In the genomic region with DNA sequence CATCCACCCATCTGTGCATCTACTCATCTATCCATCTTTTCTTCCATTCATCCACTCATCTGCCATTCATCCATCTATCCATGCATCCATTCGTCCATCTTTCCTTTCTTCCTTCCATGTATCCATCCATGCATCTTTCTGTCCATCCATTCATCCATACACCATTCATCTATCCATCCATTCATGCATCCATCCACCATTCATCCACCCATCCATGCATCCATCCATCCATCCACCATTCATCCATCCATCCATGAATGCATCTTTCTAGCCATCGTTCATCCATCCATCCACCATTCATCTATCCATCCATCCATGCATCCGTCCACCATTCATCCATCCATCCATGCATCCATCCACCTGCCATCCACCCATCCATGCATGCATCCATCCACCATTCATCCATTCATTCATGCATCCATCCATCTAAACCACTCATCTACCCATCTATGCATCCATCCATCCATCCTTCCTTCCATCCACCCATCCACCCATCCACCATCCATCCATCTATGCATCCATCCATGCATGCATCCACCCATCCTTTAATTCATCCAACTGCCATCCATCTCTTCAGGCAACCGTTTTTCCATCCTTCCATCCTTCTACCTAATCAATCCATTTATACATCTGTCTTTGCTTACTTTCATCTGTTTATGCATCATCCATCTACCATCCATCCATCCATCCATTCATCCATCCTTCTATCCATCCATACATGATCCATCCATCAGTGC, we compare ENCODE assay signal across 17 cellular contexts.
DNase-seq lines count a peak whose midpoint lies in the region; ATAC-seq, FAIRE-seq and TF ChIP-seq lines count a peak whose summit lies in the region.
"Had no signal": no experiment of that assay in that cellular context is flagged by ENCODE, and none has a peak within 500 bp of the region (broad histone marks: within the 10 kb centered on the region; RNA-seq: fewer than 3 reads in every experiment).

No MANE protein-coding gene starts in this region.

- H3K9me1 ChIP-seq in K562 (ENCODE audit: control insufficient read depth, insufficient read depth, low read length): no peaks in the 10 kb centered on the region

- no peak for TF ChIP-seq RAD21 in K562 (CRISPR knock-in tag; conservative IDR thresholded peaks at IDR 0.05 in 1 of 2, IDR thresholded peaks at IDR 0.05 in 1 of 2)

- TF ChIP-seq CTCF in K562 (IDR thresholded peaks at IDR 0.05 in 2 of 3, conservative IDR thresholded peaks at IDR 0.05 in 1 of 3; ENCODE audit: insufficient read depth in 2 of 3, low read depth in 1 of 3, low read length in 3 of 3) (no peak), osteoblast (IDR thresholded peaks at IDR 0.05; ENCODE audit: extremely low read depth, low read depth, low read length) (no peak)

- peaks cover 0 to 32% of the 10 kb centered on the region in 2 experiments; a peak in 1 of 5 replicates for H3K4me1 ChIP-seq in K562 (replicated peaks in 1 of 2; ENCODE audit: control insufficient read depth in 2 of 2, insufficient read depth in 2 of 2, low read length in 2 of 2)
- no peaks in the 10 kb centered on the region for H3K4me1 ChIP-seq in osteoblast (ENCODE audit: insufficient read depth, low read length)
- H3K4me1 ChIP-seq: HAP-1 had no signal

- no peak overlapping the region for H3K27ac ChIP-seq in K562 (ENCODE audit: extremely low read depth, low read depth, low read length)
- no peak overlapping the region for H3K27ac ChIP-seq in osteoblast (ENCODE audit: low read depth, low read length)

- intact Hi-C loops in K562 (cut with micrococcal nuclease): no loop called here

- H3K9ac ChIP-seq in K562 (ENCODE audit: insufficient read depth in 1 of 2, low read depth in 2 of 2, low read length in 2 of 2): no peak overlapping the region

- H3K4me2 ChIP-seq in K562 (ENCODE audit: insufficient read depth, low read length) (no peak overlapping the region), osteoblast (ENCODE audit: insufficient read depth, low read length) (no peak overlapping the region)
- H3K4me2 ChIP-seq: GM23338 had no signal

- H4K20me1 ChIP-seq in K562 (replicated peaks; ENCODE audit: control insufficient read depth, insufficient read depth, low read length) (0 out of 2 replicates have a peak, but pooled peaks cover 7% of the 10 kb centered on the region), osteoblast (ENCODE audit: insufficient read depth, low read length) (no peaks in the 10 kb centered on the region)

- DNase-seq in HTR-8/SVneo (ENCODE audit: insufficient read length, low spot score) (no peak), K562 (ENCODE audit: extremely low read depth in 1 of 4, low spot score in 3 of 4) (no peak), osteoblast (ENCODE audit: insufficient read length, low spot score, missing footprints) (peak; percentile 39), nucleus accumbens (lab: John Stamatoyannopoulos, UW) (no peak), EL (no peak)
- DNase-seq: C1 segment of cervical spinal cord; Calu3; CD4-positive, alpha-beta memory T cell; COR-L47; DMS53; DMS79 treated with DMSO at 0.1 percent for 48 hours had no signal

- in situ Hi-C loops in K562 (cut with MboI): no loop called here

- CTCF ChIA-PET in K562 (lab: Yijun Ruan, JAX; ENCODE audit: low intra/inter-chr PET ratio): no interaction called here

- H3K4me3 ChIP-seq in K562 (no peak overlapping the region), osteoblast (ENCODE audit: insufficient read depth, low read length) (no peak overlapping the region)
- H3K4me3 ChIP-seq: GM23338, HAP-1 had no signal

- H3K79me2 ChIP-seq in K562 (ENCODE audit: control insufficient read depth, insufficient read depth, low read length) (no peaks in the 10 kb centered on the region), osteoblast (ENCODE audit: insufficient read depth, low read length) (no peaks in the 10 kb centered on the region)

- WGBS in K562 (ENCODE audit: insufficient coverage, low coverage, missing lambda C conversion rate): 0% methylated on average over 4 of the region's 4 CpGs

- no peak for ATAC-seq in K562
- no peak for ATAC-seq in HG02610 (IDR thresholded peaks at IDR 0.05; ENCODE audit: unreplicated experiment)
- ATAC-seq: GM23338 had no signal

- H3K9me3 ChIP-seq in K562 (replicated peaks; ENCODE audit: control insufficient read depth, insufficient read depth, low read depth, low read length) (no peaks in the 10 kb centered on the region), osteoblast (ENCODE audit: low read depth, low read length) (no peaks in the 10 kb centered on the region)
- H3K9me3 ChIP-seq: HAP-1 had no signal

- TF ChIP-seq EP300 in K562 (IDR thresholded peaks at IDR 0.05; ENCODE audit: low read length): no peak

- H3K27me3 ChIP-seq in K562 (ENCODE audit: control insufficient read depth in 2 of 2, insufficient read depth in 2 of 2, low read length in 2 of 2): peaks cover 52 to 80% of the 10 kb centered on the region in 2 experiments; a peak in 4 of 5 replicates
- H3K27me3 ChIP-seq in osteoblast (ENCODE audit: insufficient read depth, low read length): no peaks in the 10 kb centered on the region

- no TSS peak for BruUV-seq in K562 (replicated peaks; lab: Mats Ljungman, UMichigan)

- H2AFZ ChIP-seq in K562 (ENCODE audit: low read depth, low read length): no peak overlapping the region
- no peak overlapping the region for H2AFZ ChIP-seq in osteoblast (ENCODE audit: low read length)
- H2AFZ ChIP-seq: GM23338 had no signal

- no peak for TF ChIP-seq POLR2A in K562 (conservative IDR thresholded peaks at IDR 0.05)

- POLR2A ChIA-PET in K562 (lab: Yijun Ruan, JAX): no interaction called here

- H3K36me3 ChIP-seq in K562 (ENCODE audit: control insufficient read depth, insufficient read depth, low read length) (no peaks in the 10 kb centered on the region), osteoblast (ENCODE audit: insufficient read depth, low read length) (no peaks in the 10 kb centered on the region)
- H3K36me3 ChIP-seq: HAP-1 had no signal

- FAIRE-seq in HTR-8/SVneo (lab: Jason Lieb, UNC) (peak; percentile 89), K562 (lab: Jason Lieb, UNC) (no peak)
- FAIRE-seq: G401.6, GM12892, H54 had no signal

TF ChIP-seq in K562, 482 proteins besides CTCF, POLR2A, EP300 and RAD21 (continues in another document):
- TF ChIP-seq STAT5B (CRISPR knock-in tag; IDR thresholded peaks at IDR 0.05) (no peak), ZNF444 (CRISPR knock-in tag; IDR thresholded peaks at IDR 0.05) (no peak), ZFX (CRISPR knock-in tag; IDR thresholded peaks at IDR 0.05) (no peak), ZNF644 (tag; IDR thresholded peaks at IDR 0.05; ENCODE audit: low read depth) (no peak), OTX1 (CRISPR knock-in tag; IDR thresholded peaks at IDR 0.05) (no peak; the same call in 1 of the 2 replicates), HNRNPK (IDR thresholded peaks at IDR 0.05; ENCODE audit: low read depth, low read length, poor library complexity, severe bottlenecking) (no peak), DNMT1 (IDR thresholded peaks at IDR 0.05) (no peak), XRCC4 (IDR thresholded peaks at IDR 0.05; ENCODE audit: extremely low read depth, insufficient read depth, insufficient read length) (no peak), ZNF551 (CRISPR knock-in tag; IDR thresholded peaks at IDR 0.05) (no peak), ZBTB8A (IDR thresholded peaks at IDR 0.05; ENCODE audit: partially characterized antibody) (no peak), PHB (CRISPR knock-in tag; IDR thresholded peaks at IDR 0.05) (no peak), HNRNPL (IDR thresholded peaks at IDR 0.05; ENCODE audit: low read depth, low read length) (no peak), CBX1 (IDR thresholded peaks at IDR 0.05; ENCODE audit: low read depth) (no peak), NONO (IDR thresholded peaks at IDR 0.05; ENCODE audit: low read depth in 2 of 2, low read length in 1 of 2) (no peak), ELF2 (CRISPR knock-in tag; IDR thresholded peaks at IDR 0.05) (no peak), TEAD2 (tag; IDR thresholded peaks at IDR 0.05) (no peak), PHF8 (IDR thresholded peaks at IDR 0.05; ENCODE audit: borderline replicate concordance, low read length) (no peak)
- TF ChIP-seq, protein P1, sequence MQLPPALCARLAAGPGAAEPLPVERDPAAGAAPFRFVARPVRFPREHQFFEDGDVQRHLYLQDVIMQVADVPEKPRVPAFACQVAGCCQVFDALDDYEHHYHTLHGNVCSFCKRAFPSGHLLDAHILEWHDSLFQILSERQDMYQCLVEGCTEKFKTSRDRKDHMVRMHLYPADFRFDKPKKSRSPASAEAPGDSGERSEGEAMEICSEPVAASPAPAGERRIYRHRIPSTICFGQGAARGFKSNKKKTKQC (CRISPR knock-in tag; IDR thresholded peaks at IDR 0.05): no peak
- TF ChIP-seq, protein P2, sequence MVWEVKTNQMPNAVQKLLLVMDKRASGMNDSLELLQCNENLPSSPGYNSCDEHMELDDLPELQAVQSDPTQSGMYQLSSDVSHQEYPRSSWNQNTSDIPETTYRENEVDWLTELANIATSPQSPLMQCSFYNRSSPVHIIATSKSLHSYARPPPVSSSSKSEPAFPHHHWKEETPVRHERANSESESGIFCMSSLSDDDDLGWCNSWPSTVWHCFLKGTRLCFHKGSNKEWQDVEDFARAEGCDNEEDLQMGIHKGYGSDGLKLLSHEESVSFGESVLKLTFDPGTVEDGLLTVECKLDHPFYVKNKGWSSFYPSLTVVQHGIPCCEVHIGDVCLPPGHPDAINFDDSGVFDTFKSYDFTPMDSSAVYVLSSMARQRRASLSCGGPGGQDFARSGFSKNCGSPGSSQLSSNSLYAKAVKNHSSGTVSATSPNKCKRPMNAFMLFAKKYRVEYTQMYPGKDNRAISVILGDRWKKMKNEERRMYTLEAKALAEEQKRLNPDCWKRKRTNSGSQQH (CRISPR knock-in tag; IDR thresholded peaks at IDR 0.05): 0 out of 2 replicates have a peak, but pooled peaks have one; percentile 16
- TF ChIP-seq, protein P3, sequence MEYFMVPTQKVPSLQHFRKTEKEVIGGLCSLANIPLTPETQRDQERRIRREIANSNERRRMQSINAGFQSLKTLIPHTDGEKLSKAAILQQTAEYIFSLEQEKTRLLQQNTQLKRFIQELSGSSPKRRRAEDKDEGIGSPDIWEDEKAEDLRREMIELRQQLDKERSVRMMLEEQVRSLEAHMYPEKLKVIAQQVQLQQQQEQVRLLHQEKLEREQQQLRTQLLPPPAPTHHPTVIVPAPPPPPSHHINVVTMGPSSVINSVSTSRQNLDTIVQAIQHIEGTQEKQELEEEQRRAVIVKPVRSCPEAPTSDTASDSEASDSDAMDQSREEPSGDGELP (CRISPR knock-in tag; IDR thresholded peaks at IDR 0.05; ENCODE audit: borderline replicate concordance): no peak
- TF ChIP-seq, protein P4, sequence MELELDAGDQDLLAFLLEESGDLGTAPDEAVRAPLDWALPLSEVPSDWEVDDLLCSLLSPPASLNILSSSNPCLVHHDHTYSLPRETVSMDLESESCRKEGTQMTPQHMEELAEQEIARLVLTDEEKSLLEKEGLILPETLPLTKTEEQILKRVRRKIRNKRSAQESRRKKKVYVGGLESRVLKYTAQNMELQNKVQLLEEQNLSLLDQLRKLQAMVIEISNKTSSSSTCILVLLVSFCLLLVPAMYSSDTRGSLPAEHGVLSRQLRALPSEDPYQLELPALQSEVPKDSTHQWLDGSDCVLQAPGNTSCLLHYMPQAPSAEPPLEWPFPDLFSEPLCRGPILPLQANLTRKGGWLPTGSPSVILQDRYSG (tag; conservative IDR thresholded peaks at IDR 0.05; ENCODE audit: low read depth): no peak
